ENCODE assay signal across 8 cellular contexts in the genomic region with DNA sequence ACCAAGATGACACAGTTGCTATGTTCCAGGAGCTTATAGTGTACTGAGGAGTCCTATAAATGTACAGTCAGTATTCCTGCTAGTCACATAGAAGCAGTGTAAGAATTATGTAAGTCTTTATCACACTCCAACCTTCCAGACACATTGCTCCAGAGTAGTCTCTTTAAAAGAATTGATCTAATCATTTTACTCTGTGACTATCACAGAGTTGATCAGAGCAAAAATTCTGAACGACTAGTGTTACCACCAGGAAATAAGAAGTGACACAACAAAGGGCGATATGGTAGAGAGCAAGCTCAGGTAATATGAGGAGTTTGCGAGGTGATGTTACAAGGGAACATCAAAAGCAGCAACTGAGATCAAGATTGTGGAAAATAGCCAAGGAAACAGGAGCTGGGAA.
"Had no signal": no experiment of that assay in that cellular context is flagged by ENCODE, and none has a peak within 500 bp of the region (broad histone marks: within the 10 kb centered on the region; RNA-seq: fewer than 3 reads in every experiment).

No MANE protein-coding gene starts in this region.

- H3K9ac ChIP-seq: GM23248 had no signal

- H3K27ac ChIP-seq: GM23248, HL-60 had no signal

- ATAC-seq: HCT116, HepG2 had no signal

- DNase-seq: GM23248, GOT3, H7, HFFc6 had no signal

- FAIRE-seq: HepG2 had no signal

- H3K36me3 ChIP-seq: HAP-1 had no signal

- H3K9me3 ChIP-seq: HAP-1 had no signal

- H3K4me3 ChIP-seq: GM23248, HAP-1 had no signal

- H2AFZ ChIP-seq: GM23248 had no signal
